Comparison of ENCODE assay signal across 18 cellular contexts in genomic region chr12:47791874-47792273, GRCh38. TPM values are rescaled to one million over a fixed set of nuclear protein-coding genes. Genes with fewer than 3 reads are reported as not detected.
DNase-seq lines count a peak whose midpoint lies in the region; ATAC-seq and TF ChIP-seq lines count a peak whose summit lies in the region.
"Had no signal": no experiment of that assay in that cellular context is flagged by ENCODE, and none has a peak within 500 bp of the region (broad histone marks: within the 10 kb centered on the region; RNA-seq: fewer than 3 reads in every experiment).

No MANE protein-coding gene starts in this region.

- no CpG with 5 or more reads among the region's 16 CpGs for WGBS in neuronal stem cell (ENCODE audit: extremely low coverage in 2 of 2, insufficient read length in 2 of 2, insufficient replicate concordance in 1 of 2), 2 donors

- no peaks in the 10 kb centered on the region for H3K27me3 ChIP-seq in neuronal stem cell (ENCODE audit: control insufficient read depth in 3 of 3, insufficient read depth in 3 of 3, low read depth in 1 of 3, low read length in 3 of 3)
- H3K27me3 ChIP-seq: MG63 had no signal

- H2BK120ac ChIP-seq in neuronal stem cell (ENCODE audit: low read depth, low read length), result no peak overlapping the region

- no peak for ATAC-seq in activated naive CD4-positive, alpha-beta T cell treated with anti-CD3 and anti-CD28 coated beads, Interleukin-2, amount 50 U/mL, for 72 hours
- no peak for ATAC-seq in activated T-helper 17 cell treated with anti-CD3 and anti-CD28 coated beads, Interleukin-2, amount 50 U/mL, for 72 hours (replicated peaks)

- H4K8ac ChIP-seq in neuronal stem cell (ENCODE audit: low read depth, low read length), result no peak overlapping the region

- H3K23ac ChIP-seq in neuronal stem cell (ENCODE audit: low read depth, low read length, poor library complexity), result peak overlapping the region; percentile 86

- no peak overlapping the region for H3K4me3 Mint-ChIP-seq in activated naive CD4-positive, alpha-beta T cell treated with anti-CD3 and anti-CD28 coated beads for 36 hours
- H3K4me3 Mint-ChIP-seq in activated T-helper 17 cell treated with anti-CD3 and anti-CD28 coated beads, Interleukin-2, amount 50 U/mL, for 72 hours, result no peak overlapping the region
- H3K4me3 Mint-ChIP-seq: HFFc6 had no signal

- H3K4me3 ChIP-seq in HEK293 (ENCODE audit: low read depth, low read length) (no peak overlapping the region), neuronal stem cell (ENCODE audit: low read length in 2 of 2) (no peak overlapping the region)
- H3K4me3 ChIP-seq: MG63, PC-9 had no signal

- no peak overlapping the region for H2BK12ac ChIP-seq in neuronal stem cell (ENCODE audit: low read length)

- no peak overlapping the region for H3K27ac ChIP-seq in HEK293 (ENCODE audit: extremely low read depth, low read depth, low read length)
- no peak overlapping the region for H3K27ac ChIP-seq in neuronal stem cell (replicated peaks; ENCODE audit: low read length)
- H3K27ac ChIP-seq: C4-2B, PC-9 had no signal

- CTCF ChIA-PET in activated naive CD4-positive, alpha-beta T cell treated with anti-CD3 and anti-CD28 coated beads for 36 hours (lab: Charles Lee), result interaction anchor here (0.7 to 3.0 kb wide), 6 partner anchors 11 to 50 kb away, joined by 3 to 15 read pairs (median 4); no protein-coding TSS in a partner anchor
- CTCF ChIA-PET in HEK293 (lab: Yijun Ruan, JAX), result interaction anchor here (1.1 to 10.6 kb wide), 4 partner anchors 16 to 48 kb away, joined by 3 to 112 read pairs (median 6); no protein-coding TSS in a partner anchor

- H2AFZ ChIP-seq in neuronal stem cell (ENCODE audit: low read length), result no peak overlapping the region
- H2AFZ ChIP-seq: PC-9 had no signal

- no peak overlapping the region for H3K4me2 ChIP-seq in neuronal stem cell (ENCODE audit: insufficient read depth, low read length, poor library complexity, severe bottlenecking)
- H3K4me2 ChIP-seq: PC-9 had no signal

- no peak for TF ChIP-seq CTCF in HEK293 (tag by site-specific recombination; IDR thresholded peaks at IDR 0.05)

- peak overlapping the region; percentile 66 for H3K9ac ChIP-seq in neuronal stem cell (ENCODE audit: low read depth, low read length, poor library complexity)

- H3K4me1 ChIP-seq in HEK293 (ENCODE audit: control insufficient read depth, insufficient read depth, low read length), result no peaks in the 10 kb centered on the region
- H3K4me1 ChIP-seq in neuronal stem cell (ENCODE audit: control insufficient read depth in 2 of 2, insufficient read depth in 1 of 2, low read depth in 1 of 2, low read length in 2 of 2), result no peaks in the 10 kb centered on the region

- H3K36me3 ChIP-seq in HEK293 (ENCODE audit: control insufficient read depth in 2 of 2, insufficient read depth in 1 of 2, low read length in 2 of 2) (peaks cover 0 to 89% of the 10 kb centered on the region in 2 experiments; a peak in 2 of 3 replicates), neuronal stem cell (replicated peaks in 1 of 2; ENCODE audit: control insufficient read depth in 2 of 2, insufficient read depth in 2 of 2, low read length in 2 of 2) (peaks cover 43 to 95% of the 10 kb centered on the region in 2 donors)

- POLR2A ChIA-PET in HEK293 (lab: Yijun Ruan, JAX), result interaction anchor here (1.5 kb wide), 1 partner anchor 10 kb away, joined by 3 read pairs; no protein-coding TSS in a partner anchor

- H2AK5ac ChIP-seq in neuronal stem cell (ENCODE audit: low read depth, low read length), result no peak overlapping the region

- H3K9me3 ChIP-seq in HEK293 (ENCODE audit: control insufficient read depth, insufficient read depth, low read depth, low read length) (no peaks in the 10 kb centered on the region), neuronal stem cell (replicated peaks in 1 of 2; ENCODE audit: control insufficient read depth in 2 of 2, insufficient read depth in 1 of 2, low read depth in 1 of 2, low read length in 2 of 2) (no peaks in the 10 kb centered on the region)
- H3K9me3 ChIP-seq: MG63 had no signal

- H3K4ac ChIP-seq in neuronal stem cell (ENCODE audit: low read length), result no peak overlapping the region

- H3K36me3 Mint-ChIP-seq in activated naive CD4-positive, alpha-beta T cell treated with anti-CD3 and anti-CD28 coated beads, Interleukin-2, amount 50 U/mL, for 72 hours, result peaks cover 13 to 35% of the 10 kb centered on the region in 2 donors
- H3K36me3 Mint-ChIP-seq in activated naive CD4-positive, alpha-beta T cell treated with anti-CD3 and anti-CD28 coated beads for 36 hours (ENCODE audit: low read depth), result peaks cover 57% of the 10 kb centered on the region
- H3K36me3 Mint-ChIP-seq in activated T-helper 17 cell treated with anti-CD3 and anti-CD28 coated beads, Interleukin-2, amount 50 U/mL, for 72 hours (ENCODE audit: low read depth), result peaks cover 99% of the 10 kb centered on the region

- H2BK5ac ChIP-seq in neuronal stem cell (ENCODE audit: low read length), result no peak overlapping the region

- no peak for DNase-seq in activated naive CD4-positive, alpha-beta T cell treated with anti-CD3 and anti-CD28 coated beads, Interleukin-2, amount 50 U/mL, for 72 hours (ENCODE audit: low spot score in 2 of 2)
- DNase-seq in activated naive CD4-positive, alpha-beta T cell treated with anti-CD3 and anti-CD28 coated beads for 36 hours, result no peak
- DNase-seq in neuronal stem cell (ENCODE audit: low spot score) (no peak), NCI-H524 treated with DMSO at 0.1 percent for 48 hours (lab: John Stamatoyannopoulos, UW) (no peak), CD1c-positive myeloid dendritic cell (ENCODE audit: extremely low spot score) (no peak), NCI-H2081 treated with DMSO at 0.1 percent for 48 hours (lab: John Stamatoyannopoulos, UW) (no peak)
- DNase-seq: COR-L47, DMS153, HFFc6, MG63, NCI-H1092, NCI-H146, NCI-H2081, NCI-H510A treated with DMSO at 0.1 percent for 48 hours, PC-9 had no signal

- H3K18ac ChIP-seq in neuronal stem cell (ENCODE audit: low read length), result peak overlapping the region; percentile 45

- peak overlapping the region; percentile 50 to 71 for H3K27ac Mint-ChIP-seq in activated naive CD4-positive, alpha-beta T cell treated with anti-CD3 and anti-CD28 coated beads, Interleukin-2, amount 50 U/mL, for 72 hours
- no peak overlapping the region for H3K27ac Mint-ChIP-seq in activated naive CD4-positive, alpha-beta T cell treated with anti-CD3 and anti-CD28 coated beads for 36 hours
- H3K27ac Mint-ChIP-seq in activated T-helper 17 cell treated with anti-CD3 and anti-CD28 coated beads, Interleukin-2, amount 50 U/mL, for 72 hours, result peak overlapping the region; percentile 62
- H3K27ac Mint-ChIP-seq: HFFc6 had no signal

- no peaks in the 10 kb centered on the region for H3K79me1 ChIP-seq in neuronal stem cell (ENCODE audit: low read depth, low read length)

- H2BK15ac ChIP-seq in neuronal stem cell (ENCODE audit: low read length), result no peak overlapping the region

- no peak overlapping the region for H4K91ac ChIP-seq in neuronal stem cell (ENCODE audit: low read depth, low read length, poor library complexity)

- intact Hi-C loops in activated naive CD4-positive, alpha-beta T cell treated with anti-CD3 and anti-CD28 coated beads for 36 hours (cut with micrococcal nuclease), result no loop called here

- H3K9me3 Mint-ChIP-seq in activated naive CD4-positive, alpha-beta T cell treated with anti-CD3 and anti-CD28 coated beads, Interleukin-2, amount 50 U/mL, for 72 hours, result no peaks in the 10 kb centered on the region
- H3K9me3 Mint-ChIP-seq in activated naive CD4-positive, alpha-beta T cell treated with anti-CD3 and anti-CD28 coated beads for 36 hours, result no peaks in the 10 kb centered on the region
- no peaks in the 10 kb centered on the region for H3K9me3 Mint-ChIP-seq in activated T-helper 17 cell treated with anti-CD3 and anti-CD28 coated beads, Interleukin-2, amount 50 U/mL, for 72 hours
- H3K9me3 Mint-ChIP-seq: HFFc6 had no signal

- no peak overlapping the region for H3K14ac ChIP-seq in neuronal stem cell (ENCODE audit: low read length)

- peaks cover 14% of the 10 kb centered on the region for H3K4me1 Mint-ChIP-seq in activated naive CD4-positive, alpha-beta T cell treated with anti-CD3 and anti-CD28 coated beads for 36 hours (ENCODE audit: low read depth)
- no peaks in the 10 kb centered on the region for H3K4me1 Mint-ChIP-seq in activated T-helper 17 cell treated with anti-CD3 and anti-CD28 coated beads, Interleukin-2, amount 50 U/mL, for 72 hours

- H3K27me3 Mint-ChIP-seq in activated naive CD4-positive, alpha-beta T cell treated with anti-CD3 and anti-CD28 coated beads for 36 hours (ENCODE audit: low read depth), result no peaks in the 10 kb centered on the region
- no peaks in the 10 kb centered on the region for H3K27me3 Mint-ChIP-seq in activated T-helper 17 cell treated with anti-CD3 and anti-CD28 coated beads, Interleukin-2, amount 50 U/mL, for 72 hours

TF ChIP-seq in HEK293, 187 proteins besides CTCF, POLR2A, EP300 and RAD21 (continues in another document):
- TF ChIP-seq ZNF623 (tag by site-specific recombination; IDR thresholded peaks at IDR 0.05) (no peak), KLF1 (tag by site-specific recombination; IDR thresholded peaks at IDR 0.05) (no peak), ZIC2 (tag by site-specific recombination; IDR thresholded peaks at IDR 0.05) (0 out of 2 replicates have a peak, but pooled peaks have one; percentile 7), ZNF140 (tag by site-specific recombination; IDR thresholded peaks at IDR 0.05) (no peak)

RNA-seq across cellular contexts. Expression of gene SLC48A1, which starts 18.8 kb away (rescaled TPM):
- 1 to 10 TPM; 5.2 to 7.4 TPM for total RNA-seq in activated naive CD4-positive, alpha-beta T cell treated with anti-CD3 and anti-CD28 coated beads, Interleukin-2, amount 50 U/mL, for 72 hours
- total RNA-seq in activated naive CD4-positive, alpha-beta T cell treated with anti-CD3 and anti-CD28 coated beads for 36 hours, result 10 to 100 TPM; 16.6 to 21.0 TPM
- total RNA-seq in activated T-helper 17 cell treated with anti-CD3 and anti-CD28 coated beads, Interleukin-2, amount 50 U/mL, for 72 hours, result 1 to 10 TPM; 6.7 to 8.2 TPM
- polyA plus RNA-seq in neuronal stem cell (2013, experiment 1 of 2), result 12.5 TPM
- polyA plus RNA-seq in neuronal stem cell (2013, experiment 2 of 2), result 12.3 TPM

RNA-seq across cellular contexts. Expression of gene HDAC7, which starts 27.8 kb away (rescaled TPM):
- 100 to 1,000 TPM; 285 to 334 TPM for total RNA-seq in activated naive CD4-positive, alpha-beta T cell treated with anti-CD3 and anti-CD28 coated beads, Interleukin-2, amount 50 U/mL, for 72 hours
- total RNA-seq in activated naive CD4-positive, alpha-beta T cell treated with anti-CD3 and anti-CD28 coated beads for 36 hours, result 100 to 1,000 TPM; 272 to 289 TPM
- 100 to 1,000 TPM; 163 to 471 TPM for total RNA-seq in activated T-helper 17 cell treated with anti-CD3 and anti-CD28 coated beads, Interleukin-2, amount 50 U/mL, for 72 hours
- polyA plus RNA-seq in neuronal stem cell (2013, experiment 1 of 2), result 26.3 TPM
- polyA plus RNA-seq in neuronal stem cell (2013, experiment 2 of 2), result 27.4 TPM

RNA-seq across cellular contexts. Expression of gene RAPGEF3, which starts 33.2 kb away (rescaled TPM):
- 1 to 10 TPM; 1.1 to 2.7 TPM for total RNA-seq in activated naive CD4-positive, alpha-beta T cell treated with anti-CD3 and anti-CD28 coated beads, Interleukin-2, amount 50 U/mL, for 72 hours
- total RNA-seq in activated naive CD4-positive, alpha-beta T cell treated with anti-CD3 and anti-CD28 coated beads for 36 hours, result 1 to 10 TPM; 1.5 to 1.6 TPM
- total RNA-seq in activated T-helper 17 cell treated with anti-CD3 and anti-CD28 coated beads, Interleukin-2, amount 50 U/mL, for 72 hours, result 1 to 10 TPM; 1.4 to 8.4 TPM
- 1.3 TPM for polyA plus RNA-seq in neuronal stem cell (2013, experiment 1 of 2)
- 1.1 TPM for polyA plus RNA-seq in neuronal stem cell (2013, experiment 2 of 2)
